ENCODE assay signal across 9 cellular contexts in genomic region chr4:113641025-113641431, GRCh38.
DNase-seq lines count a peak whose midpoint lies in the region; ATAC-seq, FAIRE-seq and TF ChIP-seq lines count a peak whose summit lies in the region.
"Had no signal": no experiment of that assay in that cellular context is flagged by ENCODE, and none has a peak within 500 bp of the region (broad histone marks: within the 10 kb centered on the region; RNA-seq: fewer than 3 reads in every experiment).

No MANE protein-coding gene starts in this region.

- peaks cover 12 to 60% (median 34%) of the 10 kb centered on the region in 3 donors for H3K4me1 ChIP-seq in pancreas

- H3K27me3 ChIP-seq in pancreas, result no peaks in the 10 kb centered on the region
- H3K27me3 ChIP-seq: right atrium auricular region had no signal

- DNase-seq in HT-29 (ENCODE audit: low spot score), result peak; percentile 74
- DNase-seq in pancreas, result no peak
- DNase-seq in GM12892 (ENCODE audit: insufficient read length), result no peak
- no peak for DNase-seq in DMS153 (lab: John Stamatoyannopoulos, UW)
- DNase-seq in NCI-H1105 treated with DMSO at 0.1 percent for 48 hours (lab: John Stamatoyannopoulos, UW), result no peak
- DNase-seq: T-helper 17 cell had no signal

- no peaks in the 10 kb centered on the region for H3K36me3 ChIP-seq in pancreas
- H3K36me3 ChIP-seq: right atrium auricular region had no signal

- intact Hi-C loops in pancreas (cut with DNase I), result no loop called here

- FAIRE-seq in pancreas (lab: Jason Lieb, UNC) (peak; percentile 89), GM12892 (lab: Jason Lieb, UNC) (no peak)

- no peaks in the 10 kb centered on the region for H3K9me3 ChIP-seq in pancreas
- H3K9me3 ChIP-seq: right atrium auricular region had no signal

- no peak for TF ChIP-seq CTCF in pancreas (IDR thresholded peaks at IDR 0.05)

- 10 to 17% methylated on average over 1 of the region's 1 CpG for WGBS in pancreas, 2 donors

- peak; percentile 69 for ATAC-seq in GM18907 (IDR thresholded peaks at IDR 0.05; ENCODE audit: unreplicated experiment)
- ATAC-seq in HG02610 (IDR thresholded peaks at IDR 0.05; ENCODE audit: unreplicated experiment), result peak; percentile 36
- peak; percentile 33 to 67 (median 66) for ATAC-seq in pancreas
- ATAC-seq: T-helper 17 cell had no signal

- peak overlapping the region in 3 of 4 donors; percentile 6 to 68 (median 66) for H3K27ac ChIP-seq in pancreas

- H3K4me3 ChIP-seq in pancreas, result no peak overlapping the region
- H3K4me3 ChIP-seq: right atrium auricular region had no signal

- TF ChIP-seq POLR2A in GM12892 (IDR thresholded peaks at IDR 0.05; ENCODE audit: low read depth, low read length), result no peak
